ENCODE assay signal across 13 cellular contexts in the genomic region with DNA sequence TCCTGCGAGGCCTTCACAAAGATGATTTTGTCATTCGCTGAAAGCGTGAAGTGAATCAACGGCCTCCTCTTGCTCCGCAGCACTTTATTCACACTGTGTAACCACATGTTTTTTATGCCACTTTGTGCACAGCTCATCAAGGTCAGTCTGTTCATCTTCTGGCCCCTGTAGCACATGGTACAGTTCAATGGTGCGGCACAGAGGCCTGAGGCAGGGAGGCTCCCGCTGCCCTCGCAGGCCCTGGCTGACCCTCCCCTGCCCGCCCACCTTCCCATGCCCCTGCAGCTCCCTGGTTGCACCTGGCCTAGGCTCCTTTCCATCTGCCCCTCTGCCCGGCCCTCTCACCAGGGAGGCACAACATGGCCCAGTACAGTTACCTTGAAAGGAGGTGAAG.
DNase-seq lines count a peak whose midpoint lies in the region; ATAC-seq, FAIRE-seq and TF ChIP-seq lines count a peak whose summit lies in the region.
"Had no signal": no experiment of that assay in that cellular context is flagged by ENCODE, and none has a peak within 500 bp of the region (broad histone marks: within the 10 kb centered on the region; RNA-seq: fewer than 3 reads in every experiment).

No MANE protein-coding gene starts in this region.

- intact Hi-C loops in left ventricle myocardium superior (cut with micrococcal nuclease) (no loop called here), PC-9 (cut with micrococcal nuclease; ENCODE audit: unreplicated experiment) (no loop called here)

- H3K9ac ChIP-seq in HUES48 (ENCODE audit: low read depth, low read length) (0 out of 2 replicates have a peak overlapping the region, but pooled peaks have one; percentile 15), endodermal cell (ENCODE audit: extremely low read depth, low read length, poor library complexity, severe bottlenecking) (no peak overlapping the region)

- TF ChIP-seq CTCF in right atrium auricular region (IDR thresholded peaks at IDR 0.05), result no peak
- no peak for TF ChIP-seq CTCF in endodermal cell (conservative IDR thresholded peaks at IDR 0.05)
- TF ChIP-seq CTCF in PC-9 (conservative IDR thresholded peaks at IDR 0.05), result no peak

- H3K27ac ChIP-seq in right atrium auricular region (no peak overlapping the region), HUES48 (ENCODE audit: low read depth, low read length) (peak overlapping the region; percentile 74), endodermal cell (ENCODE audit: low read depth, low read length) (no peak overlapping the region), PC-9 (no peak overlapping the region)

- DNase-seq in left ventricle myocardium superior (no peak), right atrium auricular region (ENCODE audit: low spot score) (no peak), endodermal cell (no peak), PC-9 (no peak), urothelium cell line (ENCODE audit: low spot score) (no peak), NCI-H2029 treated with DMSO at 0.1 percent for 48 hours (lab: John Stamatoyannopoulos, UW) (no peak)
- no peak for DNase-seq in effector CD4-positive, alpha-beta T cell
- DNase-seq: AML-193, KBM-7, NCI-H345, SHP77 had no signal

- H3K4me3 ChIP-seq in right atrium auricular region (no peak overlapping the region), HUES48 (ENCODE audit: low read depth, low read length) (no peak overlapping the region), endodermal cell (ENCODE audit: low read length) (no peak overlapping the region), PC-9 (no peak overlapping the region)

- ATAC-seq in left ventricle myocardium superior, result peak; percentile 18

- H3K27me3 ChIP-seq in right atrium auricular region (no peaks in the 10 kb centered on the region), HUES48 (ENCODE audit: control insufficient read depth, insufficient read depth, low read length) (no peaks in the 10 kb centered on the region), endodermal cell (ENCODE audit: control insufficient read depth, insufficient read depth, low read length, poor library complexity, severe bottlenecking) (no peaks in the 10 kb centered on the region), PC-9 (ENCODE audit: insufficient read depth, low read depth) (no peaks in the 10 kb centered on the region)

- H3K4me1 ChIP-seq in right atrium auricular region, result peaks cover 0 to 9% of the 10 kb centered on the region in 2 donors
- peaks cover 52% of the 10 kb centered on the region for H3K4me1 ChIP-seq in HUES48 (ENCODE audit: control insufficient read depth, insufficient read depth, low read length)
- no peaks in the 10 kb centered on the region for H3K4me1 ChIP-seq in endodermal cell (ENCODE audit: control insufficient read depth, insufficient read depth, low read length)
- no peaks in the 10 kb centered on the region for H3K4me1 ChIP-seq in PC-9 (replicated peaks; ENCODE audit: insufficient read depth)

- no peaks in the 10 kb centered on the region for H3K79me2 ChIP-seq in PC-9 (ENCODE audit: low read depth)

- peaks cover 7% of the 10 kb centered on the region for H3K27me3 Mint-ChIP-seq in endodermal cell (ENCODE audit: insufficient read depth)

- POLR2A ChIA-PET in PC-9 (lab: Charles Lee; ENCODE audit: unreplicated experiment), result no interaction called here

- H3K4me2 ChIP-seq in PC-9, result no peak overlapping the region

- peaks cover 21% of the 10 kb centered on the region for H3K4me1 Mint-ChIP-seq in endodermal cell

- no peaks in the 10 kb centered on the region for H3K9me2 ChIP-seq in PC-9 (ENCODE audit: insufficient read depth)

- H3K9me3 Mint-ChIP-seq in endodermal cell, result no peaks in the 10 kb centered on the region

- H3F3A ChIP-seq in PC-9 (ENCODE audit: insufficient read depth, low read depth), result no peaks in the 10 kb centered on the region

- no peaks in the 10 kb centered on the region for H3K36me3 Mint-ChIP-seq in endodermal cell (ENCODE audit: low read depth)

- 86 to 89% methylated on average over 8 to 10 of the region's 10 CpGs for WGBS in endodermal cell (ENCODE audit: insufficient coverage in 1 of 2, insufficient read length in 1 of 2), 2 experiments

- CTCF ChIA-PET in PC-9 (lab: Charles Lee), result no interaction called here

- no peak overlapping the region for H3K4me3 Mint-ChIP-seq in endodermal cell

- H3K9me3 ChIP-seq in right atrium auricular region, result no peaks in the 10 kb centered on the region
- H3K9me3 ChIP-seq in HUES48 (ENCODE audit: control insufficient read depth, insufficient read depth, low read length), result no peaks in the 10 kb centered on the region
- H3K9me3 ChIP-seq in endodermal cell (ENCODE audit: control insufficient read depth, low read length), result no peaks in the 10 kb centered on the region
- no peaks in the 10 kb centered on the region for H3K9me3 ChIP-seq in PC-9 (ENCODE audit: insufficient read depth, low read depth)

- FAIRE-seq in urothelium cell line (lab: Jason Lieb, UNC), result no peak
- FAIRE-seq: endothelial cell of umbilical vein had no signal

- H2AFZ ChIP-seq in PC-9, result no peak overlapping the region

- no peaks in the 10 kb centered on the region for H4K20me1 ChIP-seq in PC-9 (ENCODE audit: insufficient read depth)

- H3K27ac Mint-ChIP-seq in endodermal cell, result peak overlapping the region; percentile 74

- no peaks in the 10 kb centered on the region for H3K36me3 ChIP-seq in right atrium auricular region
- H3K36me3 ChIP-seq in HUES48 (ENCODE audit: control insufficient read depth, insufficient read depth, low read length), result no peaks in the 10 kb centered on the region
- no peaks in the 10 kb centered on the region for H3K36me3 ChIP-seq in endodermal cell (ENCODE audit: control insufficient read depth, insufficient read depth, low read length)
- no peaks in the 10 kb centered on the region for H3K36me3 ChIP-seq in PC-9 (ENCODE audit: low read depth)

- no TSS peak for BruUV-seq in PC-9 (replicated peaks; lab: Mats Ljungman, UMichigan)
